ENCODE assay signal across 1 cellular context in the genomic region with DNA sequence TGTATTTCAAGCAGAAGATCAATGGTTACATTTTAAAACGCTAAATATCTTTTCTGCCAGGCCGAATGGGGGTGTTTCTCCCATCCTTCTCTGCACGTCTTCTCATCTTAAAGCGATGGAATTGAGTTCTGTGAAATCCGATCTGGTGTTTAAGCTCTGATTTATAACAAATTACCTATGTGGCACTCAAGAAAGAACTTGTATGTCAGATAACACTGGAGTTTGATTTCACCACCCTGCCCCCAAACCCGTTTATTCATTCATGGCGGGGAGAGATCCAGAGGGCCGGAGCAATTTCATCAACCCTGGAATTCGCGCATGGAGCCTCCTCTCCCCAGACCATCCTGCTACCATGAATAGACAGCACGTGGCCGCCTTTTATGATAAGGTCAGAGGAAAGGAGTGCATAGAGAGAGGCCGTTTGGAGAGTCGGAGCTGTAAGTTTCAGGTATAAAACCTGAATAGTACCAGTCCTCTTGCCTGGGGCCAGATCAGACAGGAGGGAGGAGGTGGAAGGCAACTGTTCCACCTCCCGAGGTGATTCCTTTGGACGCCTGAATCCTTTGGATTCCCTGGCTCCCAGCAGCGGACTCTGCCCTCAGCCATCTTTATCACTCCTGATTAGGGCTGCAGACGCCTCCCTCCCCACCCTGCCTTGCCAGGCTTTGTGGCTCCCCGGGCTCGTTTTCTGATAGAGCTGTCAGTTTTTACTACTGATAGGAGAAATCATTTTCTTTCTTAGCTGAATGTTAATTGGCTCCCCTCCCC.
TF ChIP-seq lines count a peak whose summit lies in the region.

No MANE protein-coding gene starts in this region.

TF ChIP-seq in IMR-90, 13 proteins besides CTCF, POLR2A, EP300 and RAD21:
- TF ChIP-seq MAZ (IDR thresholded peaks at IDR 0.05; ENCODE audit: borderline replicate concordance, low read depth, low read length) (no peak), CEBPB (IDR thresholded peaks at IDR 0.05; ENCODE audit: low read depth, low read length) (no peak), RCOR1 (IDR thresholded peaks at IDR 0.05; ENCODE audit: insufficient replicate concordance, low read length) (no peak), FOS (IDR thresholded peaks at IDR 0.05; ENCODE audit: low read depth, low read length) (no peak), CHD1 (IDR thresholded peaks at IDR 0.05; ENCODE audit: low read depth, low read length) (no peak), SMC3 (IDR thresholded peaks at IDR 0.05; ENCODE audit: low read depth, low read length) (no peak), MAFK (IDR thresholded peaks at IDR 0.05; ENCODE audit: low read depth, low read length) (no peak), BHLHE40 (IDR thresholded peaks at IDR 0.05; ENCODE audit: low read depth, low read length) (no peak), RFX5 (IDR thresholded peaks at IDR 0.05; ENCODE audit: low read depth, low read length) (no peak), MXI1 (IDR thresholded peaks at IDR 0.05; ENCODE audit: borderline replicate concordance, low read depth, low read length) (no peak), NFE2L2 (IDR thresholded peaks at IDR 0.05; ENCODE audit: low read depth, low read length) (no peak)
- TF ChIP-seq, protein P1, sequence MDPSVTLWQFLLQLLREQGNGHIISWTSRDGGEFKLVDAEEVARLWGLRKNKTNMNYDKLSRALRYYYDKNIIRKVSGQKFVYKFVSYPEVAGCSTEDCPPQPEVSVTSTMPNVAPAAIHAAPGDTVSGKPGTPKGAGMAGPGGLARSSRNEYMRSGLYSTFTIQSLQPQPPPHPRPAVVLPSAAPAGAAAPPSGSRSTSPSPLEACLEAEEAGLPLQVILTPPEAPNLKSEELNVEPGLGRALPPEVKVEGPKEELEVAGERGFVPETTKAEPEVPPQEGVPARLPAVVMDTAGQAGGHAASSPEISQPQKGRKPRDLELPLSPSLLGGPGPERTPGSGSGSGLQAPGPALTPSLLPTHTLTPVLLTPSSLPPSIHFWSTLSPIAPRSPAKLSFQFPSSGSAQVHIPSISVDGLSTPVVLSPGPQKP (IDR thresholded peaks at IDR 0.05; ENCODE audit: borderline replicate concordance, low read depth, low read length): no peak
- TF ChIP-seq, protein P2, sequence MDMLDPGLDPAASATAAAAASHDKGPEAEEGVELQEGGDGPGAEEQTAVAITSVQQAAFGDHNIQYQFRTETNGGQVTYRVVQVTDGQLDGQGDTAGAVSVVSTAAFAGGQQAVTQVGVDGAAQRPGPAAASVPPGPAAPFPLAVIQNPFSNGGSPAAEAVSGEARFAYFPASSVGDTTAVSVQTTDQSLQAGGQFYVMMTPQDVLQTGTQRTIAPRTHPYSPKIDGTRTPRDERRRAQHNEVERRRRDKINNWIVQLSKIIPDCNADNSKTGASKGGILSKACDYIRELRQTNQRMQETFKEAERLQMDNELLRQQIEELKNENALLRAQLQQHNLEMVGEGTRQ (IDR thresholded peaks at IDR 0.05; ENCODE audit: low read depth, low read length): no peak
